In the genomic region with DNA sequence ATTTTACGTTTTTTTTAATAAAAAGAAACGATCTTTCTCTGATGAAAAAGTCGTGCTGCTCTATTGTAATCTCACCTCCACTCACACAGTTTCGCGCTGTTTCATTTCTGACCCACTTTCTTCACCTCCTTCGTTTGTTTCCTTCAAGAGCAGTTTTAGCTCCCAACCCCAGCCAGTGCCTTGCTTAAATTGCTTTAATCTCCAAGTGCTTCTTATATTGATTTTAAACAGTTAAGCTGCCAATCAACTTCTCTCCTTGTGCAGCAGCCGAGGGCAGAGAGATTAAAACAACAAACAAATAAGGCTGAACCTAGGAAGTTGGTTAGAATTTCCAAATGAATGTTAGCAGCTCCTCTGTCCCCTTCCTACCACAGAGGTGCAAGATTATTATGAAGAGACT, we compare ENCODE assay signal across 18 cellular contexts.
A peak's percentile ranks its signal among the peaks of the same experiment; 100 is the strongest.
DNase-seq lines count a peak whose midpoint lies in the region; ATAC-seq and TF ChIP-seq lines count a peak whose summit lies in the region.
"Had no signal": no experiment of that assay in that cellular context is flagged by ENCODE, and none has a peak within 500 bp of the region (broad histone marks: within the 10 kb centered on the region; RNA-seq: fewer than 3 reads in every experiment).

No MANE protein-coding gene starts in this region.

- TF ChIP-seq CTCF in left ventricle myocardium inferior (IDR thresholded peaks at IDR 0.05; ENCODE audit: borderline replicate concordance) (no peak), MCF 10A (IDR thresholded peaks at IDR 0.05; ENCODE audit: unreplicated experiment) (no peak), lower lobe of right lung (IDR thresholded peaks at IDR 0.05) (no peak), PC-3 (conservative IDR thresholded peaks at IDR 0.05; ENCODE audit: low read depth, low read length) (no peak)

- peaks cover 28% of the 10 kb centered on the region for H3K27me3 ChIP-seq in left ventricle myocardium inferior (ENCODE audit: low read depth)
- no peaks in the 10 kb centered on the region for H3K27me3 ChIP-seq in lower lobe of right lung (ENCODE audit: low read depth)
- no peaks in the 10 kb centered on the region for H3K27me3 ChIP-seq in PC-3 (ENCODE audit: low read length)
- no peaks in the 10 kb centered on the region for H3K27me3 ChIP-seq in mesendoderm (ENCODE audit: insufficient read depth, low read length, poor library complexity)

- H3K9me3 ChIP-seq in left ventricle myocardium inferior (replicated peaks) (no peaks in the 10 kb centered on the region), lower lobe of right lung (no peaks in the 10 kb centered on the region), PC-3 (ENCODE audit: low read length) (no peaks in the 10 kb centered on the region)

- peaks cover 5% of the 10 kb centered on the region for H3K4me1 ChIP-seq in left ventricle myocardium inferior
- H3K4me1 ChIP-seq in lower lobe of right lung, result peaks cover 4% of the 10 kb centered on the region
- H3K4me1 ChIP-seq in PC-3 (ENCODE audit: insufficient read depth, low read length), result no peaks in the 10 kb centered on the region
- no peaks in the 10 kb centered on the region for H3K4me1 ChIP-seq in mesendoderm (ENCODE audit: control insufficient read depth, low read depth, low read length)

- H2BK15ac ChIP-seq in mesendoderm (replicated peaks; ENCODE audit: low read depth), result no peak overlapping the region

- H3K23ac ChIP-seq in mesendoderm (ENCODE audit: low read length), result no peak overlapping the region

- CTCF ChIA-PET in MCF 10A (lab: Yijun Ruan, JAX), result interaction anchor here (0.6 to 2.8 kb wide), 4 partner anchors 9 to 698 kb away, joined by 3 to 17 read pairs (median 4); no protein-coding TSS in a partner anchor
- CTCF ChIA-PET in PC-3 (lab: Charles Lee), result no interaction called here

- H2AFZ ChIP-seq in PC-3 (ENCODE audit: low read length), result no peak overlapping the region

- no peak overlapping the region for H3K4me2 ChIP-seq in PC-3 (ENCODE audit: low read length)
- H3K4me2 ChIP-seq in mesendoderm (ENCODE audit: low read length), result no peak overlapping the region

- H2BK5ac ChIP-seq in mesendoderm (ENCODE audit: low read length), result no peak overlapping the region

- intact Hi-C loops in left ventricle myocardium inferior (cut with micrococcal nuclease), result no loop called here
- intact Hi-C loops in left ventricle myocardium superior (cut with micrococcal nuclease), result no loop called here
- intact Hi-C loops in MCF 10A (cut with micrococcal nuclease), result no loop called here
- intact Hi-C loops in lower lobe of right lung (cut with DNase I), result no loop called here
- intact Hi-C loops in PC-3 (cut with micrococcal nuclease), result no loop called here

- ATAC-seq in left ventricle myocardium superior (no peak), lower lobe of right lung (no peak), PC-3 (no peak)

- H3K18ac ChIP-seq in mesendoderm (ENCODE audit: low read length), result no peak overlapping the region

- H4K5ac ChIP-seq in mesendoderm (ENCODE audit: low read length), result no peak overlapping the region

- H3K4me1 Mint-ChIP-seq in MCF 10A (ENCODE audit: insufficient read depth, unreplicated experiment), result peaks cover 5% of the 10 kb centered on the region
- H3K4me1 Mint-ChIP-seq in activated T-cell treated with anti-CD3 and anti-CD28 coated beads, Interleukin-2, amount 50 U/mL, for 24 hours (ENCODE audit: low read depth), result peaks cover 5% of the 10 kb centered on the region

- H3K36me3 Mint-ChIP-seq in MCF 10A (ENCODE audit: insufficient read depth, unreplicated experiment), result no peaks in the 10 kb centered on the region
- H3K36me3 Mint-ChIP-seq in activated T-cell treated with anti-CD3 and anti-CD28 coated beads, Interleukin-2, amount 50 U/mL, for 24 hours (ENCODE audit: low read depth), result no peaks in the 10 kb centered on the region
- H3K36me3 Mint-ChIP-seq: CD8-positive, alpha-beta memory T cell had no signal

- H3K4ac ChIP-seq in mesendoderm (ENCODE audit: low read depth, low read length), result no peak overlapping the region

- no peak overlapping the region for H4K8ac ChIP-seq in mesendoderm (ENCODE audit: low read depth, low read length)

- no peaks in the 10 kb centered on the region for H3K36me3 ChIP-seq in left ventricle myocardium inferior
- no peaks in the 10 kb centered on the region for H3K36me3 ChIP-seq in lower lobe of right lung
- no peaks in the 10 kb centered on the region for H3K36me3 ChIP-seq in PC-3 (ENCODE audit: low read depth, low read length)
- no peaks in the 10 kb centered on the region for H3K36me3 ChIP-seq in mesendoderm (ENCODE audit: control insufficient read depth, insufficient read depth, low read length)

- H3K56ac ChIP-seq in mesendoderm (ENCODE audit: low read length), result no peak overlapping the region

- H3K79me2 ChIP-seq in PC-3 (ENCODE audit: low read length) (no peaks in the 10 kb centered on the region), mesendoderm (ENCODE audit: control insufficient read depth, insufficient read depth, low read length) (no peaks in the 10 kb centered on the region)

- no peak overlapping the region for H2AK5ac ChIP-seq in mesendoderm (ENCODE audit: low read length)

- no peak overlapping the region for H3K9ac ChIP-seq in PC-3 (ENCODE audit: low read length)
- H3K9ac ChIP-seq in mesendoderm (ENCODE audit: low read length), result no peak overlapping the region

- H3K27ac ChIP-seq in left ventricle myocardium inferior (replicated peaks) (no peak overlapping the region), lower lobe of right lung (no peak overlapping the region), PC-3 (ENCODE audit: low read length) (no peak overlapping the region), mesendoderm (ENCODE audit: low read depth, low read length) (no peak overlapping the region)
- H3K27ac ChIP-seq: skin epidermis had no signal

- no peaks in the 10 kb centered on the region for H4K20me1 ChIP-seq in PC-3 (ENCODE audit: low read length)

- BruUV-seq in MCF 10A (replicated peaks; lab: Mats Ljungman, UMichigan) (no TSS peak), PC-3 (replicated peaks; lab: Mats Ljungman, UMichigan) (no TSS peak)

- H3K79me1 ChIP-seq in mesendoderm (ENCODE audit: low read length), result no peaks in the 10 kb centered on the region

- WGBS in mesendoderm (ENCODE audit: extremely low coverage, insufficient coverage, low lambda C conversion rate), result no CpG with 5 or more reads among the region's 7 CpGs

- H3F3A ChIP-seq in PC-3 (ENCODE audit: low read length, unreplicated experiment), result no peaks in the 10 kb centered on the region

- no peak overlapping the region for H2BK120ac ChIP-seq in mesendoderm (ENCODE audit: low read depth, low read length)

- no peaks in the 10 kb centered on the region for H3K9me2 ChIP-seq in PC-3 (replicated peaks; ENCODE audit: low read length)

- H3K4me3 ChIP-seq in left ventricle myocardium inferior (peak overlapping the region; percentile 27), lower lobe of right lung (peak overlapping the region; percentile 11), PC-3 (ENCODE audit: low read length) (no peak overlapping the region), mesendoderm (ENCODE audit: low read length) (no peak overlapping the region)
- H3K4me3 ChIP-seq: lung, skin epidermis had no signal

- H3K4me3 Mint-ChIP-seq in MCF 10A (ENCODE audit: unreplicated experiment), result peak overlapping the region; percentile 15
- H3K4me3 Mint-ChIP-seq in activated T-cell treated with anti-CD3 and anti-CD28 coated beads, Interleukin-2, amount 50 U/mL, for 24 hours, result no peak overlapping the region
- H3K4me3 Mint-ChIP-seq: activated CD4-positive, alpha-beta T cell treated with anti-CD3 and anti-CD28 coated beads, Interleukin-2, amount 10 ng/mL, durations not matched to agents 24 days and 14 days had no signal

- H3K27me3 Mint-ChIP-seq in MCF 10A (ENCODE audit: insufficient read depth, unreplicated experiment), result no peaks in the 10 kb centered on the region
- no peaks in the 10 kb centered on the region for H3K27me3 Mint-ChIP-seq in activated T-cell treated with anti-CD3 and anti-CD28 coated beads, Interleukin-2, amount 50 U/mL, for 24 hours
- H3K27me3 Mint-ChIP-seq: activated CD4-positive, alpha-beta T cell treated with anti-CD3 and anti-CD28 coated beads, Interleukin-2, amount 10 ng/mL, durations not matched to agents 24 days and 14 days; CD8-positive, alpha-beta memory T cell had no signal

- H3K27ac Mint-ChIP-seq in MCF 10A (ENCODE audit: low read depth, unreplicated experiment), result no peak overlapping the region
- H3K27ac Mint-ChIP-seq in activated T-cell treated with anti-CD3 and anti-CD28 coated beads, Interleukin-2, amount 50 U/mL, for 24 hours, result no peak overlapping the region
- H3K27ac Mint-ChIP-seq: activated CD4-positive, alpha-beta T cell treated with anti-CD3 and anti-CD28 coated beads, Interleukin-2, amount 10 ng/mL, durations not matched to agents 24 days and 14 days had no signal

- DNase-seq in left ventricle myocardium inferior (no peak), left ventricle myocardium superior (no peak), MCF 10A (ENCODE audit: unreplicated experiment) (no peak), lower lobe of right lung (no peak), NCI-H510A treated with DMSO at 0.1 percent for 48 hours (lab: John Stamatoyannopoulos, UW) (no peak), PC-3 (no peak), mesendoderm (no peak)
- no peak for DNase-seq in activated T-cell treated with anti-CD3 and anti-CD28 coated beads, Interleukin-2, amount 50 U/mL, for 24 hours
- DNase-seq: activated CD4-positive, alpha-beta T cell treated with anti-CD3 and anti-CD28 coated beads, Interleukin-2, amount 10 ng/mL, durations not matched to agents 24 days and 14 days; activated gamma-delta T cell; amygdala; EL; head of caudate nucleus; NCI-H1694; stimulated activated CD4-positive, alpha-beta T cell treated with anti-CD3 and anti-CD28 coated beads, Interleukin-4, amount 100 ng/mL, for 1 hour had no signal

- POLR2A ChIA-PET in MCF 10A (lab: Yijun Ruan, JAX) (no interaction called here), PC-3 (lab: Charles Lee; ENCODE audit: unreplicated experiment) (no interaction called here)

- H3K9me3 Mint-ChIP-seq in MCF 10A (ENCODE audit: unreplicated experiment), result peaks cover 17% of the 10 kb centered on the region
- peaks cover 3% of the 10 kb centered on the region for H3K9me3 Mint-ChIP-seq in activated T-cell treated with anti-CD3 and anti-CD28 coated beads, Interleukin-2, amount 50 U/mL, for 24 hours
- H3K9me3 Mint-ChIP-seq: activated CD4-positive, alpha-beta T cell treated with anti-CD3 and anti-CD28 coated beads, Interleukin-2, amount 10 ng/mL, durations not matched to agents 24 days and 14 days had no signal

Comparison
In these comparisons a context has a peak if more than half of its experiments do, and no peak if none do; other contexts are left out.
1. H3K4me3 ChIP-seq: peak in left ventricle myocardium inferior (single experiment) and lower lobe of right lung (single experiment); none in PC-3 (single experiment) and mesendoderm (single experiment).